1 cellular context compared by ENCODE assay signal in the genomic region with DNA sequence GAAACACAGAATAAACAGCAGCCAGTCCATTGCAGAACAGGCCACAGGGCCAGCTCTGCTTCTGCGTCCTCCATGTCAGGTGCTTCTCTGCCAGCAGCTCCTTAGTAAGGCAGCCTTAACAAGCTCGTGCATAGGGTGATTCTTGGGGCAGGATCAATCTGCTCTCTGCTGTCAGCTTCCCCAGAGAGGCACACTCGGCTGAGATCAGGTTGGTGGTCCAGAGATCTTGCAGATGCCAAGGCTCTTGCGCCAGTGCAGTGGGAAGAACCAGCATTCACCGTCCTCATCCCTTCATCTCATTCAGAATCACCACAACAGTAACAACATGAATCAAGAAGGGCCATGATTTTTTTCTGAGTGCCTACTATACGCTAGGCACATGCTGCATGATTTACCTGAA.
TF ChIP-seq lines count a peak whose summit lies in the region.

No MANE protein-coding gene starts in this region.

TF ChIP-seq in GM23338, 12 proteins besides CTCF, POLR2A, EP300 and RAD21:
- TF ChIP-seq NANOG (IDR thresholded peaks at IDR 0.05; ENCODE audit: borderline replicate concordance) (no peak), EZH2 (IDR thresholded peaks at IDR 0.05; ENCODE audit: low read depth, unreplicated experiment) (no peak), ZNF331 (CRISPR knock-in tag; IDR thresholded peaks at IDR 0.05; ENCODE audit: low read depth) (no peak), ZNF114 (CRISPR knock-in tag; IDR thresholded peaks at IDR 0.05) (no peak), STAT1 (IDR thresholded peaks at IDR 0.05; ENCODE audit: unreplicated experiment) (no peak), JUNB (IDR thresholded peaks at IDR 0.05; ENCODE audit: unreplicated experiment) (no peak), CREB1 (CRISPR knock-in tag; IDR thresholded peaks at IDR 0.05; ENCODE audit: low read depth) (no peak), EZH2phosphoT487 (IDR thresholded peaks at IDR 0.05; ENCODE audit: unreplicated experiment) (no peak), POLR2AphosphoS5 (IDR thresholded peaks at IDR 0.05; ENCODE audit: low read depth) (no peak)
- TF ChIP-seq, protein P1, sequence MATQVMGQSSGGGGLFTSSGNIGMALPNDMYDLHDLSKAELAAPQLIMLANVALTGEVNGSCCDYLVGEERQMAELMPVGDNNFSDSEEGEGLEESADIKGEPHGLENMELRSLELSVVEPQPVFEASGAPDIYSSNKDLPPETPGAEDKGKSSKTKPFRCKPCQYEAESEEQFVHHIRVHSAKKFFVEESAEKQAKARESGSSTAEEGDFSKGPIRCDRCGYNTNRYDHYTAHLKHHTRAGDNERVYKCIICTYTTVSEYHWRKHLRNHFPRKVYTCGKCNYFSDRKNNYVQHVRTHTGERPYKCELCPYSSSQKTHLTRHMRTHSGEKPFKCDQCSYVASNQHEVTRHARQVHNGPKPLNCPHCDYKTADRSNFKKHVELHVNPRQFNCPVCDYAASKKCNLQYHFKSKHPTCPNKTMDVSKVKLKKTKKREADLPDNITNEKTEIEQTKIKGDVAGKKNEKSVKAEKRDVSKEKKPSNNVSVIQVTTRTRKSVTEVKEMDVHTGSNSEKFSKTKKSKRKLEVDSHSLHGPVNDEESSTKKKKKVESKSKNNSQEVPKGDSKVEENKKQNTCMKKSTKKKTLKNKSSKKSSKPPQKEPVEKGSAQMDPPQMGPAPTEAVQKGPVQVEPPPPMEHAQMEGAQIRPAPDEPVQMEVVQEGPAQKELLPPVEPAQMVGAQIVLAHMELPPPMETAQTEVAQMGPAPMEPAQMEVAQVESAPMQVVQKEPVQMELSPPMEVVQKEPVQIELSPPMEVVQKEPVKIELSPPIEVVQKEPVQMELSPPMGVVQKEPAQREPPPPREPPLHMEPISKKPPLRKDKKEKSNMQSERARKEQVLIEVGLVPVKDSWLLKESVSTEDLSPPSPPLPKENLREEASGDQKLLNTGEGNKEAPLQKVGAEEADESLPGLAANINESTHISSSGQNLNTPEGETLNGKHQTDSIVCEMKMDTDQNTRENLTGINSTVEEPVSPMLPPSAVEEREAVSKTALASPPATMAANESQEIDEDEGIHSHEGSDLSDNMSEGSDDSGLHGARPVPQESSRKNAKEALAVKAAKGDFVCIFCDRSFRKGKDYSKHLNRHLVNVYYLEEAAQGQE (IDR thresholded peaks at IDR 0.05; ENCODE audit: unreplicated experiment), result no peak
- TF ChIP-seq, protein P2, sequence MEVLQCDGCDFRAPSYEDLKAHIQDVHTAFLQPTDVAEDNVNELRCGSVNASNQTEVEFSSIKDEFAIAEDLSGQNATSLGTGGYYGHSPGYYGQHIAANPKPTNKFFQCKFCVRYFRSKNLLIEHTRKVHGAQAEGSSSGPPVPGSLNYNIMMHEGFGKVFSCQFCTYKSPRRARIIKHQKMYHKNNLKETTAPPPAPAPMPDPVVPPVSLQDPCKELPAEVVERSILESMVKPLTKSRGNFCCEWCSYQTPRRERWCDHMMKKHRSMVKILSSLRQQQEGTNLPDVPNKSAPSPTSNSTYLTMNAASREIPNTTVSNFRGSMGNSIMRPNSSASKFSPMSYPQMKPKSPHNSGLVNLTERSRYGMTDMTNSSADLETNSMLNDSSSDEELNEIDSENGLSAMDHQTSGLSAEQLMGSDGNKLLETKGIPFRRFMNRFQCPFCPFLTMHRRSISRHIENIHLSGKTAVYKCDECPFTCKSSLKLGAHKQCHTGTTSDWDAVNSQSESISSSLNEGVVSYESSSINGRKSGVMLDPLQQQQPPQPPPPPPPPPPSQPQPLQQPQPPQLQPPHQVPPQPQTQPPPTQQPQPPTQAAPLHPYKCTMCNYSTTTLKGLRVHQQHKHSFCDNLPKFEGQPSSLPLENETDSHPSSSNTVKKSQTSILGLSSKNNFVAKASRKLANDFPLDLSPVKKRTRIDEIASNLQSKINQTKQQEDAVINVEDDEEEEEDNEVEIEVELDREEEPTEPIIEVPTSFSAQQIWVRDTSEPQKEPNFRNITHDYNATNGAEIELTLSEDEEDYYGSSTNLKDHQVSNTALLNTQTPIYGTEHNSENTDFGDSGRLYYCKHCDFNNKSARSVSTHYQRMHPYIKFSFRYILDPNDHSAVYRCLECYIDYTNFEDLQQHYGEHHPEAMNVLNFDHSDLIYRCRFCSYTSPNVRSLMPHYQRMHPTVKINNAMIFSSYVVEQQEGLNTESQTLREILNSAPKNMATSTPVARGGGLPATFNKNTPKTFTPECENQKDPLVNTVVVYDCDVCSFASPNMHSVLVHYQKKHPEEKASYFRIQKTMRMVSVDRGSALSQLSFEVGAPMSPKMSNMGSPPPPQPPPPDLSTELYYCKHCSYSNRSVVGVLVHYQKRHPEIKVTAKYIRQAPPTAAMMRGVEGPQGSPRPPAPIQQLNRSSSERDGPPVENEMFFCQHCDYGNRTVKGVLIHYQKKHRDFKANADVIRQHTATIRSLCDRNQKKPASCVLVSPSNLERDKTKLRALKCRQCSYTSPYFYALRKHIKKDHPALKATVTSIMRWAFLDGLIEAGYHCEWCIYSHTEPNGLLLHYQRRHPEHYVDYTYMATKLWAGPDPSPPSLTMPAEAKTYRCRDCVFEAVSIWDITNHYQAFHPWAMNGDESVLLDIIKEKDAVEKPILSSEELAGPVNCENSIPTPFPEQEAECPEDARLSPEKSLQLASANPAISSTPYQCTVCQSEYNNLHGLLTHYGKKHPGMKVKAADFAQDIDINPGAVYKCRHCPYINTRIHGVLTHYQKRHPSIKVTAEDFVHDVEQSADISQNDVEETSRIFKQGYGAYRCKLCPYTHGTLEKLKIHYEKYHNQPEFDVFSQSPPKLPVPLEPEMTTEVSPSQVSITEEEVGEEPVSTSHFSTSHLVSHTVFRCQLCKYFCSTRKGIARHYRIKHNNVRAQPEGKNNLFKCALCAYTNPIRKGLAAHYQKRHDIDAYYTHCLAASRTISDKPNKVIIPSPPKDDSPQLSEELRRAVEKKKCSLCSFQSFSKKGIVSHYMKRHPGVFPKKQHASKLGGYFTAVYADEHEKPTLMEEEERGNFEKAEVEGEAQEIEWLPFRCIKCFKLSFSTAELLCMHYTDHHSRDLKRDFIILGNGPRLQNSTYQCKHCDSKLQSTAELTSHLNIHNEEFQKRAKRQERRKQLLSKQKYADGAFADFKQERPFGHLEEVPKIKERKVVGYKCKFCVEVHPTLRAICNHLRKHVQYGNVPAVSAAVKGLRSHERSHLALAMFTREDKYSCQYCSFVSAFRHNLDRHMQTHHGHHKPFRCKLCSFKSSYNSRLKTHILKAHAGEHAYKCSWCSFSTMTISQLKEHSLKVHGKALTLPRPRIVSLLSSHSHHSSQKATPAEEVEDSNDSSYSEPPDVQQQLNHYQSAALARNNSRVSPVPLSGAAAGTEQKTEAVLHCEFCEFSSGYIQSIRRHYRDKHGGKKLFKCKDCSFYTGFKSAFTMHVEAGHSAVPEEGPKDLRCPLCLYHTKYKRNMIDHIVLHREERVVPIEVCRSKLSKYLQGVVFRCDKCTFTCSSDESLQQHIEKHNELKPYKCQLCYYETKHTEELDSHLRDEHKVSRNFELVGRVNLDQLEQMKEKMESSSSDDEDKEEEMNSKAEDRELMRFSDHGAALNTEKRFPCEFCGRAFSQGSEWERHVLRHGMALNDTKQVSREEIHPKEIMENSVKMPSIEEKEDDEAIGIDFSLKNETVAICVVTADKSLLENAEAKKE (CRISPR knock-in tag; IDR thresholded peaks at IDR 0.05), result no peak
- TF ChIP-seq, protein P3, sequence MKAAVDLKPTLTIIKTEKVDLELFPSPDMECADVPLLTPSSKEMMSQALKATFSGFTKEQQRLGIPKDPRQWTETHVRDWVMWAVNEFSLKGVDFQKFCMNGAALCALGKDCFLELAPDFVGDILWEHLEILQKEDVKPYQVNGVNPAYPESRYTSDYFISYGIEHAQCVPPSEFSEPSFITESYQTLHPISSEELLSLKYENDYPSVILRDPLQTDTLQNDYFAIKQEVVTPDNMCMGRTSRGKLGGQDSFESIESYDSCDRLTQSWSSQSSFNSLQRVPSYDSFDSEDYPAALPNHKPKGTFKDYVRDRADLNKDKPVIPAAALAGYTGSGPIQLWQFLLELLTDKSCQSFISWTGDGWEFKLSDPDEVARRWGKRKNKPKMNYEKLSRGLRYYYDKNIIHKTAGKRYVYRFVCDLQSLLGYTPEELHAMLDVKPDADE (IDR thresholded peaks at IDR 0.05), result no peak
